11 cellular contexts compared by ENCODE assay signal in genomic region chr6:34288581-34288980, GRCh38. TPM values are rescaled to one million over a fixed set of nuclear protein-coding genes. Genes with fewer than 3 reads are reported as not detected.
A peak's percentile ranks its signal among the peaks of the same experiment; 100 is the strongest.
DNase-seq lines count a peak whose midpoint lies in the region; ATAC-seq, FAIRE-seq and TF ChIP-seq lines count a peak whose summit lies in the region.
"Had no signal": no experiment of that assay in that cellular context is flagged by ENCODE, and none has a peak within 500 bp of the region (broad histone marks: within the 10 kb centered on the region; RNA-seq: fewer than 3 reads in every experiment).

No MANE protein-coding gene starts in this region.

- H3K27ac Mint-ChIP-seq in CD8-positive, alpha-beta T cell: peak overlapping the region; percentile 66
- H3K27ac Mint-ChIP-seq in Caco-2 (ENCODE audit: unreplicated experiment): no peak overlapping the region

- no peaks in the 10 kb centered on the region for H3K9me1 ChIP-seq in endothelial cell of umbilical vein (replicated peaks; ENCODE audit: control insufficient read depth, extremely low read depth, insufficient read depth, low read length)

- intact Hi-C loops in CD8-positive, alpha-beta T cell (cut with DNase I, micrococcal nuclease): no loop called here
- intact Hi-C loops in endothelial cell of umbilical vein (cut with micrococcal nuclease): no loop called here
- intact Hi-C loops in Caco-2 (cut with micrococcal nuclease; ENCODE audit: unreplicated experiment): no loop called here

- in situ Hi-C loops in GM13977 (cut with MboI; ENCODE audit: low pct_unique_long_range_greater_than_20kb, low sequenced_read_pairs, unreplicated experiment): no loop called here

- DNase-seq in CD8-positive, alpha-beta T cell: no peak
- DNase-seq in GM13977 (ENCODE audit: low spot score): peak; percentile 28
- peak; percentile 20 for DNase-seq in MV-4-11 (lab: John Stamatoyannopoulos, UW)
- DNase-seq in endothelial cell of umbilical vein (ENCODE audit: low read depth, low spot score): no peak
- no peak for DNase-seq in mesenteric fat pad (ENCODE audit: low spot score)
- DNase-seq in Caco-2: no peak
- DNase-seq in NCI-H1092 treated with DMSO at 0.1 percent for 48 hours (lab: John Stamatoyannopoulos, UW): no peak
- DNase-seq in urothelium cell line (ENCODE audit: low spot score): no peak
- DNase-seq: activated effector memory CD4-positive, alpha-beta T cell treated with Interleukin-2 at 50 U/mL for 16 hours; MG63 had no signal

- dilution Hi-C loops in endothelial cell of umbilical vein (cut with MboI; ENCODE audit: extremely low pct_ligation_motif_present, low sequenced_read_pairs): no loop called here

- H3K27me3 Mint-ChIP-seq in CD8-positive, alpha-beta T cell (ENCODE audit: low read depth): no peaks in the 10 kb centered on the region
- H3K27me3 Mint-ChIP-seq in Caco-2 (ENCODE audit: insufficient read depth, unreplicated experiment): no peaks in the 10 kb centered on the region

- H3K36me3 ChIP-seq in CD8-positive, alpha-beta T cell (ENCODE audit: insufficient read depth, low read length): peaks cover 13% of the 10 kb centered on the region
- H3K36me3 ChIP-seq in endothelial cell of umbilical vein (ENCODE audit: control insufficient read depth in 2 of 2, extremely low read depth in 1 of 2, insufficient read depth in 2 of 2, low read length in 2 of 2) (peaks cover 5 to 11% of the 10 kb centered on the region in 2 experiments), Caco-2 (ENCODE audit: control insufficient read depth, insufficient read depth, low read length) (peaks cover 1% of the 10 kb centered on the region; the same call in 1 of the 2 replicates)

- peaks cover 59% of the 10 kb centered on the region for H3K36me3 Mint-ChIP-seq in CD8-positive, alpha-beta T cell
- peaks cover 18% of the 10 kb centered on the region for H3K36me3 Mint-ChIP-seq in Caco-2 (ENCODE audit: insufficient read depth, unreplicated experiment)

- FAIRE-seq in endothelial cell of umbilical vein (lab: Jason Lieb, UNC) (peak; percentile 74), urothelium cell line (lab: Jason Lieb, UNC) (no peak)

- BruUV-seq in endothelial cell of umbilical vein (replicated peaks; lab: Mats Ljungman, UMichigan) (no TSS peak), Caco-2 (replicated peaks; lab: Mats Ljungman, UMichigan) (no TSS peak)

- H3K4me1 Mint-ChIP-seq in CD8-positive, alpha-beta T cell (ENCODE audit: low read depth): peaks cover 17% of the 10 kb centered on the region
- H3K4me1 Mint-ChIP-seq in Caco-2 (ENCODE audit: low read depth, unreplicated experiment): no peaks in the 10 kb centered on the region

- no peak for TF ChIP-seq CTCF in CD8-positive, alpha-beta T cell (IDR thresholded peaks at IDR 0.05)
- TF ChIP-seq CTCF in GM13977 (IDR thresholded peaks at IDR 0.05; ENCODE audit: extremely low read depth, insufficient read depth, missing control alignments) (no peak), endothelial cell of umbilical vein (IDR thresholded peaks at IDR 0.05; ENCODE audit: extremely low read depth in 1 of 2, insufficient read depth in 1 of 2, low read depth in 1 of 2, low read length in 2 of 2) (no peak), Caco-2 (IDR thresholded peaks at IDR 0.05; ENCODE audit: insufficient read depth in 1 of 2, low read depth in 1 of 2, low read length in 1 of 2, severe bottlenecking in 1 of 2, unreplicated experiment in 1 of 2) (no peak)

- POLR2A ChIA-PET in CD8-positive, alpha-beta T cell (lab: Charles Lee): interaction anchor here (0.6 kb wide), 1 partner anchor 11 kb away, joined by 3 read pairs; no protein-coding TSS in a partner anchor
- POLR2A ChIA-PET in endothelial cell of umbilical vein (lab: Charles Lee): no interaction called here
- POLR2A ChIA-PET in Caco-2 (lab: Charles Lee): interaction anchor here (0.5 kb wide), 1 partner anchor 52 kb away, joined by 5 read pairs; the partner anchor contains the start of gene HMGA1

- no peaks in the 10 kb centered on the region for H3K9me3 ChIP-seq in CD8-positive, alpha-beta T cell (ENCODE audit: low read length)
- H3K9me3 ChIP-seq in endothelial cell of umbilical vein (replicated peaks; ENCODE audit: control insufficient read depth, insufficient read depth, low read length) (no peaks in the 10 kb centered on the region), Caco-2 (no peaks in the 10 kb centered on the region)
- H3K9me3 ChIP-seq: MG63, thoracic aorta had no signal

- ATAC-seq in CD8-positive, alpha-beta T cell: no peak

- TF ChIP-seq POLR2A in endothelial cell of umbilical vein (IDR thresholded peaks at IDR 0.05; ENCODE audit: low read depth, low read length): no peak

- no peak overlapping the region for H3K4me2 ChIP-seq in endothelial cell of umbilical vein (ENCODE audit: insufficient read depth, low read length)

- peak overlapping the region; percentile 22 for H3K4me3 Mint-ChIP-seq in CD8-positive, alpha-beta T cell
- H3K4me3 Mint-ChIP-seq in Caco-2 (ENCODE audit: unreplicated experiment): no peak overlapping the region

- H3K9me3 Mint-ChIP-seq in CD8-positive, alpha-beta T cell: no peaks in the 10 kb centered on the region
- no peaks in the 10 kb centered on the region for H3K9me3 Mint-ChIP-seq in Caco-2 (ENCODE audit: unreplicated experiment)

- H3K27me3 ChIP-seq in CD8-positive, alpha-beta T cell (ENCODE audit: insufficient read depth, low read length): no peaks in the 10 kb centered on the region
- H3K27me3 ChIP-seq in endothelial cell of umbilical vein (ENCODE audit: control insufficient read depth in 2 of 2, insufficient read depth in 2 of 2, low read length in 2 of 2) (no peaks in the 10 kb centered on the region), Caco-2 (replicated peaks; ENCODE audit: control insufficient read depth, insufficient read depth, low read length) (no peaks in the 10 kb centered on the region)
- H3K27me3 ChIP-seq: MG63 had no signal

- H3K4me1 ChIP-seq in CD8-positive, alpha-beta T cell (ENCODE audit: insufficient read depth, low read length): peaks cover 10% of the 10 kb centered on the region
- H3K4me1 ChIP-seq in endothelial cell of umbilical vein (ENCODE audit: control insufficient read depth, extremely low read depth, insufficient read depth, low read length) (no peaks in the 10 kb centered on the region), Caco-2 (no peaks in the 10 kb centered on the region)

- H3K79me2 ChIP-seq in endothelial cell of umbilical vein (ENCODE audit: control insufficient read depth, insufficient read depth, low read length): no peaks in the 10 kb centered on the region

- CTCF ChIA-PET in CD8-positive, alpha-beta T cell (lab: Charles Lee): interaction anchor here (0.7 kb wide), 1 partner anchor 233 kb away, joined by 3 read pairs; no protein-coding TSS in a partner anchor
- CTCF ChIA-PET in endothelial cell of umbilical vein (lab: Charles Lee): interaction anchor here (1.4 kb wide), 2 partner anchors 39 to 93 kb away, joined by 4 to 5 read pairs; no protein-coding TSS in a partner anchor
- CTCF ChIA-PET in Caco-2 (lab: Charles Lee): no interaction called here

- no peak overlapping the region for H3K4me3 ChIP-seq in CD8-positive, alpha-beta T cell (ENCODE audit: low read depth, low read length)
- H3K4me3 ChIP-seq in endothelial cell of umbilical vein (replicated peaks in 1 of 3; ENCODE audit: insufficient read depth in 1 of 3, low read depth in 1 of 3, low read length in 3 of 3) (no peak overlapping the region), Caco-2 (ENCODE audit: low read depth, low read length) (no peak overlapping the region)
- H3K4me3 ChIP-seq: MG63, thoracic aorta had no signal

- no peak overlapping the region for H3K9ac ChIP-seq in endothelial cell of umbilical vein (replicated peaks; ENCODE audit: extremely low read depth, insufficient read depth, low read length)

- H2AFZ ChIP-seq in endothelial cell of umbilical vein (ENCODE audit: low read depth, low read length): no peak overlapping the region

- H3K27ac ChIP-seq in CD8-positive, alpha-beta T cell (ENCODE audit: low read depth, low read length): no peak overlapping the region
- no peak overlapping the region for H3K27ac ChIP-seq in endothelial cell of umbilical vein (ENCODE audit: insufficient read depth, low read depth, low read length)

- H4K20me1 ChIP-seq in endothelial cell of umbilical vein (replicated peaks; ENCODE audit: control insufficient read depth, extremely low read depth, insufficient read depth, low read length): no peaks in the 10 kb centered on the region

TF ChIP-seq in endothelial cell of umbilical vein, 7 proteins besides CTCF, POLR2A, EP300 and RAD21 (continues in another document):
- no peak for TF ChIP-seq MYC (IDR thresholded peaks at IDR 0.05; ENCODE audit: low read depth, low read length)
- no peak for TF ChIP-seq MAX (IDR thresholded peaks at IDR 0.05; ENCODE audit: insufficient read depth, insufficient read length)
- TF ChIP-seq POLR2AphosphoS5 (IDR thresholded peaks at IDR 0.05; ENCODE audit: insufficient read depth, low read depth, low read length): no peak
- no peak for TF ChIP-seq EZH2 (IDR thresholded peaks at IDR 0.05; ENCODE audit: borderline replicate concordance, low read depth, low read length, severe bottlenecking)

RNA-seq across cellular contexts. Expression of gene SMIM29, which starts 39.8 kb away (rescaled TPM):
- 10 to 100 TPM; 12.7 to 14.2 TPM for total RNA-seq in CD8-positive, alpha-beta T cell
- total RNA-seq in endothelial cell of umbilical vein (37.3 and 37.6 TPM in 2 replicates), mesenteric fat pad (16.3 TPM), Caco-2 (2022) (14.3 and 16.0 TPM in 2 replicates)
- 75.2 and 135 TPM in 2 replicates for polyA plus RNA-seq in endothelial cell of umbilical vein
- 58.0 and 65.4 TPM in 2 replicates for polyA plus RNA-seq in endothelial cell of umbilical vein (2011; cell fraction: cytosol; rRNA removed)
- polyA plus RNA-seq in endothelial cell of umbilical vein (2011; cell fraction: nucleus; rRNA removed): 27.1 and 37.8 TPM in 2 replicates
- polyA plus RNA-seq in endothelial cell of umbilical vein (2012): 26.5 and 31.9 TPM in 2 replicates
- polyA minus RNA-seq in endothelial cell of umbilical vein: 18.2 and 23.0 TPM in 2 replicates
- polyA minus RNA-seq in endothelial cell of umbilical vein (2011; cell fraction: cytosol; rRNA and poly(A)+ RNA removed): 4.2 TPM
- polyA minus RNA-seq in endothelial cell of umbilical vein (2011; cell fraction: nucleus; rRNA and poly(A)+ RNA removed): 7.0 and 9.6 TPM in 2 replicates

RNA-seq across cellular contexts. Expression of gene HMGA1, which starts 51.9 kb away (rescaled TPM):
- total RNA-seq in CD8-positive, alpha-beta T cell: 100 to 1,000 TPM; 107 to 113 TPM
- 1,031 and 1,108 TPM in 2 replicates for total RNA-seq in endothelial cell of umbilical vein
- 416 and 425 TPM in 2 replicates for polyA plus RNA-seq in endothelial cell of umbilical vein
- 293 and 339 TPM in 2 replicates for polyA plus RNA-seq in endothelial cell of umbilical vein (2011; cell fraction: cytosol; rRNA removed)
- polyA plus RNA-seq in endothelial cell of umbilical vein (2011; cell fraction: nucleus; rRNA removed): 140 and 158 TPM in 2 replicates
- polyA plus RNA-seq in endothelial cell of umbilical vein (2012): 703 and 761 TPM in 2 replicates
- polyA minus RNA-seq in endothelial cell of umbilical vein: 125 and 180 TPM in 2 replicates
- 119 TPM for polyA minus RNA-seq in endothelial cell of umbilical vein (2011; cell fraction: cytosol; rRNA and poly(A)+ RNA removed)
- 49.5 and 60.6 TPM in 2 replicates for polyA minus RNA-seq in endothelial cell of umbilical vein (2011; cell fraction: nucleus; rRNA and poly(A)+ RNA removed)
- 32.3 TPM for total RNA-seq in mesenteric fat pad
- total RNA-seq in Caco-2 (2022): 301 and 322 TPM in 2 replicates

Comparison
In these comparisons a context has a peak if more than half of its experiments do, and no peak if none do; other contexts are left out.
1. DNase-seq: peak in GM13977 (single experiment) and MV-4-11 (single experiment); none in CD8-positive, alpha-beta T cell (0 of 7), endothelial cell of umbilical vein (single experiment), mesenteric fat pad (single experiment), Caco-2 (0 of 2), NCI-H1092 treated with DMSO at 0.1 percent for 48 hours (single experiment) and urothelium cell line (single experiment).